In genomic region chr1:15603050-15603965, GRCh38 we compare ENCODE assay signal across 1 cellular context.
TF ChIP-seq lines count a peak whose summit lies in the region.

No MANE protein-coding gene starts in this region.

TF ChIP-seq in HepG2, 621 proteins besides CTCF, POLR2A, EP300 and RAD21 (continues in another document):
- no peak for TF ChIP-seq PRDM15 (CRISPR knock-in tag; IDR thresholded peaks at IDR 0.05)
- peak; percentile 87 for TF ChIP-seq POLR2AphosphoS5 (IDR thresholded peaks at IDR 0.05; ENCODE audit: low read depth, low read length)
- TF ChIP-seq MTA1 (CRISPR knock-in tag; IDR thresholded peaks at IDR 0.05; ENCODE audit: borderline replicate concordance) = no peak; the same call in 1 of the 2 replicates
- TF ChIP-seq, protein P1, sequence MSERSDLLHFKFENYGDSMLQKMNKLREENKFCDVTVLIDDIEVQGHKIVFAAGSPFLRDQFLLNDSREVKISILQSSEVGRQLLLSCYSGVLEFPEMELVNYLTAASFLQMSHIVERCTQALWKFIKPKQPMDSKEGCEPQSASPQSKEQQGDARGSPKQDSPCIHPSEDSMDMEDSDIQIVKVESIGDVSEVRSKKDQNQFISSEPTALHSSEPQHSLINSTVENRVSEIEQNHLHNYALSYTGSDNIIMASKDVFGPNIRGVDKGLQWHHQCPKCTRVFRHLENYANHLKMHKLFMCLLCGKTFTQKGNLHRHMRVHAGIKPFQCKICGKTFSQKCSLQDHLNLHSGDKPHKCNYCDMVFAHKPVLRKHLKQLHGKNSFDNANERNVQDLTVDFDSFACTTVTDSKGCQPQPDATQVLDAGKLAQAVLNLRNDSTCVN (CRISPR knock-in tag; IDR thresholded peaks at IDR 0.05; ENCODE audit: borderline replicate concordance) = peak; percentile 77
- peak; percentile 30; the same call in 1 of the 2 replicates for TF ChIP-seq NR1H2 (CRISPR knock-in tag; IDR thresholded peaks at IDR 0.05; ENCODE audit: borderline replicate concordance, low read depth)
- TF ChIP-seq MAFG (CRISPR knock-in tag; IDR thresholded peaks at IDR 0.05) = no peak
- peak; percentile 62; the same call in 1 of the 2 replicates for TF ChIP-seq REXO4 (CRISPR knock-in tag; IDR thresholded peaks at IDR 0.05; ENCODE audit: borderline replicate concordance)
- TF ChIP-seq PPARG (CRISPR knock-in tag; conservative IDR thresholded peaks at IDR 0.05) = peak; percentile 63
- TF ChIP-seq POGZ (CRISPR knock-in tag; IDR thresholded peaks at IDR 0.05) = peak; percentile 95
- no peak for TF ChIP-seq MBNL3 (CRISPR knock-in tag; conservative IDR thresholded peaks at IDR 0.05)
- TF ChIP-seq ZNF580 (CRISPR knock-in tag; IDR thresholded peaks at IDR 0.05; ENCODE audit: borderline replicate concordance, low read depth) = 0 out of 2 replicates have a peak, but pooled peaks have one; percentile 80
- TF ChIP-seq, protein P2, sequence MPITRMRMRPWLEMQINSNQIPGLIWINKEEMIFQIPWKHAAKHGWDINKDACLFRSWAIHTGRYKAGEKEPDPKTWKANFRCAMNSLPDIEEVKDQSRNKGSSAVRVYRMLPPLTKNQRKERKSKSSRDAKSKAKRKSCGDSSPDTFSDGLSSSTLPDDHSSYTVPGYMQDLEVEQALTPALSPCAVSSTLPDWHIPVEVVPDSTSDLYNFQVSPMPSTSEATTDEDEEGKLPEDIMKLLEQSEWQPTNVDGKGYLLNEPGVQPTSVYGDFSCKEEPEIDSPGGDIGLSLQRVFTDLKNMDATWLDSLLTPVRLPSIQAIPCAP (CRISPR knock-in tag; IDR thresholded peaks at IDR 0.05; ENCODE audit: low read depth) = no peak
- TF ChIP-seq MIER2 (CRISPR knock-in tag; IDR thresholded peaks at IDR 0.05) = 0 out of 2 replicates have a peak, but pooled peaks have one; percentile 45
- TF ChIP-seq, protein P3, sequence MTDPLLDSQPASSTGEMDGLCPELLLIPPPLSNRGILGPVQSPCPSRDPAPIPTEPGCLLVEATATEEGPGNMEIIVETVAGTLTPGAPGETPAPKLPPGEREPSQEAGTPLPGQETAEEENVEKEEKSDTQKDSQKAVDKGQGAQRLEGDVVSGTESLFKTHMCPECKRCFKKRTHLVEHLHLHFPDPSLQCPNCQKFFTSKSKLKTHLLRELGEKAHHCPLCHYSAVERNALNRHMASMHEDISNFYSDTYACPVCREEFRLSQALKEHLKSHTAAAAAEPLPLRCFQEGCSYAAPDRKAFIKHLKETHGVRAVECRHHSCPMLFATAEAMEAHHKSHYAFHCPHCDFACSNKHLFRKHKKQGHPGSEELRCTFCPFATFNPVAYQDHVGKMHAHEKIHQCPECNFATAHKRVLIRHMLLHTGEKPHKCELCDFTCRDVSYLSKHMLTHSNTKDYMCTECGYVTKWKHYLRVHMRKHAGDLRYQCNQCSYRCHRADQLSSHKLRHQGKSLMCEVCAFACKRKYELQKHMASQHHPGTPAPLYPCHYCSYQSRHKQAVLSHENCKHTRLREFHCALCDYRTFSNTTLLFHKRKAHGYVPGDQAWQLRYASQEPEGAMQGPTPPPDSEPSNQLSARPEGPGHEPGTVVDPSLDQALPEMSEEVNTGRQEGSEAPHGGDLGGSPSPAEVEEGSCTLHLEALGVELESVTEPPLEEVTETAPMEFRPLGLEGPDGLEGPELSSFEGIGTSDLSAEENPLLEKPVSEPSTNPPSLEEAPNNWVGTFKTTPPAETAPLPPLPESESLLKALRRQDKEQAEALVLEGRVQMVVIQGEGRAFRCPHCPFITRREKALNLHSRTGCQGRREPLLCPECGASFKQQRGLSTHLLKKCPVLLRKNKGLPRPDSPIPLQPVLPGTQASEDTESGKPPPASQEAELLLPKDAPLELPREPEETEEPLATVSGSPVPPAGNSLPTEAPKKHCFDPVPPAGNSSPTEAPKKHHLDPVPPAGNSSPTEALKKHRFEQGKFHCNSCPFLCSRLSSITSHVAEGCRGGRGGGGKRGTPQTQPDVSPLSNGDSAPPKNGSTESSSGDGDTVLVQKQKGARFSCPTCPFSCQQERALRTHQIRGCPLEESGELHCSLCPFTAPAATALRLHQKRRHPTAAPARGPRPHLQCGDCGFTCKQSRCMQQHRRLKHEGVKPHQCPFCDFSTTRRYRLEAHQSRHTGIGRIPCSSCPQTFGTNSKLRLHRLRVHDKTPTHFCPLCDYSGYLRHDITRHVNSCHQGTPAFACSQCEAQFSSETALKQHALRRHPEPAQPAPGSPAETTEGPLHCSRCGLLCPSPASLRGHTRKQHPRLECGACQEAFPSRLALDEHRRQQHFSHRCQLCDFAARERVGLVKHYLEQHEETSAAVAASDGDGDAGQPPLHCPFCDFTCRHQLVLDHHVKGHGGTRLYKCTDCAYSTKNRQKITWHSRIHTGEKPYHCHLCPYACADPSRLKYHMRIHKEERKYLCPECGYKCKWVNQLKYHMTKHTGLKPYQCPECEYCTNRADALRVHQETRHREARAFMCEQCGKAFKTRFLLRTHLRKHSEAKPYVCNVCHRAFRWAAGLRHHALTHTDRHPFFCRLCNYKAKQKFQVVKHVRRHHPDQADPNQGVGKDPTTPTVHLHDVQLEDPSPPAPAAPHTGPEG (CRISPR knock-in tag; IDR thresholded peaks at IDR 0.05) = peak; percentile 62; the same call in 1 of the 2 replicates
- peak; percentile 98 for TF ChIP-seq NFKB2 (CRISPR knock-in tag; IDR thresholded peaks at IDR 0.05; ENCODE audit: borderline replicate concordance)
- peak; percentile 68 for TF ChIP-seq CREB1 (IDR thresholded peaks at IDR 0.05)
- TF ChIP-seq CREB1 (CRISPR knock-in tag; IDR thresholded peaks at IDR 0.05) = peak; percentile 78; the same call in 1 of the 2 replicates
- no peak for TF ChIP-seq ZNF121 (CRISPR knock-in tag; IDR thresholded peaks at IDR 0.05)
- no peak for TF ChIP-seq SKIL (CRISPR knock-in tag; IDR thresholded peaks at IDR 0.05; ENCODE audit: borderline replicate concordance)
- TF ChIP-seq RCOR2 (CRISPR knock-in tag; IDR thresholded peaks at IDR 0.05) = peak; percentile 29; the same call in 1 of the 2 replicates
- TF ChIP-seq MBD4 (IDR thresholded peaks at IDR 0.05; ENCODE audit: borderline replicate concordance, low read length) = no peak
- TF ChIP-seq KDM2A (CRISPR knock-in tag; IDR thresholded peaks at IDR 0.05; ENCODE audit: borderline replicate concordance, low read depth) = peak; percentile 86
- TF ChIP-seq GATAD2A (CRISPR knock-in tag; IDR thresholded peaks at IDR 0.05) = 0 out of 2 replicates have a peak, but pooled peaks have one; percentile 28
- peak; percentile 93; the same call in 1 of the 2 replicates for TF ChIP-seq MIER3 (CRISPR knock-in tag; IDR thresholded peaks at IDR 0.05; ENCODE audit: borderline replicate concordance)
- no peak for TF ChIP-seq ZNF768 (CRISPR knock-in tag; IDR thresholded peaks at IDR 0.05)
- no peak for TF ChIP-seq SRSF1 (optimal IDR thresholded peaks at IDR 0.05; ENCODE audit: low read depth, low read length)
- no peak for TF ChIP-seq ZSCAN30 (CRISPR knock-in tag; IDR thresholded peaks at IDR 0.05)
- no peak for TF ChIP-seq ZSCAN12 (CRISPR knock-in tag; IDR thresholded peaks at IDR 0.05)
- TF ChIP-seq CBFB (CRISPR knock-in tag; IDR thresholded peaks at IDR 0.05) = peak; percentile 60; the same call in 1 of the 2 replicates
- TF ChIP-seq U2AF2 (IDR thresholded peaks at IDR 0.05; ENCODE audit: low read depth, low read length) = no peak
- TF ChIP-seq FOXC1 (CRISPR knock-in tag; IDR thresholded peaks at IDR 0.05; ENCODE audit: borderline replicate concordance) = peak; percentile 91; the same call in 1 of the 2 replicates
- peak; percentile 75 for TF ChIP-seq TEAD3 (CRISPR knock-in tag; optimal IDR thresholded peaks at IDR 0.05; ENCODE audit: borderline replicate concordance)
- no peak for TF ChIP-seq NFATC3 (CRISPR knock-in tag; IDR thresholded peaks at IDR 0.05)
- TF ChIP-seq ZNF569 (CRISPR knock-in tag; IDR thresholded peaks at IDR 0.05; ENCODE audit: borderline replicate concordance) = 0 out of 2 replicates have a peak, but pooled peaks have one; percentile 20
- TF ChIP-seq THYN1 (CRISPR knock-in tag; IDR thresholded peaks at IDR 0.05; ENCODE audit: borderline replicate concordance, low read depth) = no peak
- TF ChIP-seq HOXA7 (CRISPR knock-in tag; IDR thresholded peaks at IDR 0.05) = no peak
- TF ChIP-seq ZNF652 (CRISPR knock-in tag; IDR thresholded peaks at IDR 0.05; ENCODE audit: borderline replicate concordance, low read depth) = no peak
- 0 out of 2 replicates have a peak, but pooled peaks have one; percentile 36 for TF ChIP-seq ZNF296 (CRISPR knock-in tag; conservative IDR thresholded peaks at IDR 0.05)
- TF ChIP-seq ZNF605 (CRISPR knock-in tag; IDR thresholded peaks at IDR 0.05) = peak; percentile 91
- peak; percentile 80 for TF ChIP-seq HES4 (CRISPR knock-in tag; IDR thresholded peaks at IDR 0.05; ENCODE audit: borderline replicate concordance)
- no peak; the same call in 1 of the 2 replicates for TF ChIP-seq ZNF790 (CRISPR knock-in tag; IDR thresholded peaks at IDR 0.05; ENCODE audit: borderline replicate concordance)
- TF ChIP-seq ERF (CRISPR knock-in tag; IDR thresholded peaks at IDR 0.05) = peak; percentile 98
- TF ChIP-seq KDM6A (CRISPR knock-in tag; IDR thresholded peaks at IDR 0.05; ENCODE audit: low read depth) = no peak
- TF ChIP-seq ZNF33A (CRISPR knock-in tag; IDR thresholded peaks at IDR 0.05; ENCODE audit: borderline replicate concordance) = no peak
- peak; percentile 91 for TF ChIP-seq RFXAP (CRISPR knock-in tag; IDR thresholded peaks at IDR 0.05; ENCODE audit: borderline replicate concordance)
- TF ChIP-seq, protein P4, sequence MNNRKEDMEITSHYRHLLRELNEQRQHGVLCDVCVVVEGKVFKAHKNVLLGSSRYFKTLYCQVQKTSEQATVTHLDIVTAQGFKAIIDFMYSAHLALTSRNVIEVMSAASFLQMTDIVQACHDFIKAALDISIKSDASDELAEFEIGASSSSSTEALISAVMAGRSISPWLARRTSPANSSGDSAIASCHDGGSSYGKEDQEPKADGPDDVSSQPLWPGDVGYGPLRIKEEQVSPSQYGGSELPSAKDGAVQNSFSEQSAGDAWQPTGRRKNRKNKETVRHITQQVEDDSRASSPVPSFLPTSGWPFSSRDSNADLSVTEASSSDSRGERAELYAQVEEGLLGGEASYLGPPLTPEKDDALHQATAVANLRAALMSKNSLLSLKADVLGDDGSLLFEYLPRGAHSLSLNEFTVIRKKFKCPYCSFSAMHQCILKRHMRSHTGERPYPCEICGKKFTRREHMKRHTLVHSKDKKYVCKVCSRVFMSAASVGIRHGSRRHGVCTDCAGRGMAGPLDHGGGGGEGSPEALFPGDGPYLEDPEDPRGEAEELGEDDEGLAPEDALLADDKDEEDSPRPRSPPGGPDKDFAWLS (CRISPR knock-in tag; IDR thresholded peaks at IDR 0.05; ENCODE audit: borderline replicate concordance) = no peak
- TF ChIP-seq SP5 (CRISPR knock-in tag; IDR thresholded peaks at IDR 0.05; ENCODE audit: borderline replicate concordance, low read depth) = peak; percentile 33; the same call in 1 of the 2 replicates
- TF ChIP-seq ZFP82 (CRISPR knock-in tag; IDR thresholded peaks at IDR 0.05; ENCODE audit: borderline replicate concordance) = no peak; the same call in 1 of the 2 replicates
- TF ChIP-seq, protein P5, sequence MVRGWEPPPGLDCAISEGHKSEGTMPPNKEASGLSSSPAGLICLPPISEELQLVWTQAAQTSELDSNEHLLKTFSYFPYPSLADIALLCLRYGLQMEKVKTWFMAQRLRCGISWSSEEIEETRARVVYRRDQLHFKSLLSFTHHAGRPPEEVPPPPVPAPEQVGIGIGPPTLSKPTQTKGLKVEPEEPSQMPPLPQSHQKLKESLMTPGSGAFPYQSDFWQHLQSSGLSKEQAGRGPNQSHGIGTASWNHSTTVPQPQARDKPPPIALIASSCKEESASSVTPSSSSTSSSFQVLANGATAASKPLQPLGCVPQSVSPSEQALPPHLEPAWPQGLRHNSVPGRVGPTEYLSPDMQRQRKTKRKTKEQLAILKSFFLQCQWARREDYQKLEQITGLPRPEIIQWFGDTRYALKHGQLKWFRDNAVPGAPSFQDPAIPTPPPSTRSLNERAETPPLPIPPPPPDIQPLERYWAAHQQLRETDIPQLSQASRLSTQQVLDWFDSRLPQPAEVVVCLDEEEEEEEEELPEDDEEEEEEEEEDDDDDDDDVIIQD (CRISPR knock-in tag; IDR thresholded peaks at IDR 0.05; ENCODE audit: low read depth) = peak; percentile 56; the same call in 1 of the 2 replicates
- TF ChIP-seq ZFP90 (CRISPR knock-in tag; IDR thresholded peaks at IDR 0.05; ENCODE audit: borderline replicate concordance) = no peak; the same call in 1 of the 2 replicates
